In genomic region chr17:9924735-9925191, GRCh38 we compare ENCODE assay signal across 8 cellular contexts. TPM values are rescaled to one million over a fixed set of nuclear protein-coding genes. Genes with fewer than 3 reads are reported as not detected.
DNase-seq lines count a peak whose midpoint lies in the region; ATAC-seq, FAIRE-seq and TF ChIP-seq lines count a peak whose summit lies in the region.

No MANE protein-coding gene starts in this region.

- H2AFZ ChIP-seq in OCI-LY7 (ENCODE audit: low read length) = no peak overlapping the region; the same call in 1 of the 2 replicates

- H3K9me3 Mint-ChIP-seq in stimulated activated naive B cell treated with anti-CD40 and anti-IgM and Interleukin-4, amounts not matched to agents 10 μg/mL and 1 μg/mL and 100 μg/mL, for 72 hours = no peaks in the 10 kb centered on the region

- peaks cover 6 to 15% of the 10 kb centered on the region in 2 donors for H3K4me1 Mint-ChIP-seq in stimulated activated naive B cell treated with anti-CD40 and anti-IgM and Interleukin-4, amounts not matched to agents 10 μg/mL and 1 μg/mL and 100 μg/mL, for 72 hours

- H3K4me2 ChIP-seq in OCI-LY7 (ENCODE audit: low read length) = no peak overlapping the region

- H3K4me3 ChIP-seq in OCI-LY7 (ENCODE audit: low read depth, low read length, poor library complexity, severe bottlenecking) (no peak overlapping the region), breast epithelium (no peak overlapping the region)

- no peaks in the 10 kb centered on the region for H3K27me3 ChIP-seq in breast epithelium

- BruUV-seq in OCI-LY7 (replicated peaks; lab: Mats Ljungman, UMichigan) = no TSS peak

- no peaks in the 10 kb centered on the region for H3K79me2 ChIP-seq in OCI-LY7 (ENCODE audit: insufficient read depth, low read depth, low read length)

- peak; percentile 69 to 81 for ATAC-seq in stimulated activated naive B cell treated with anti-CD40 and anti-IgM and Interleukin-4, amounts not matched to agents 10 μg/mL and 1 μg/mL and 100 μg/mL, for 72 hours (replicated peaks)
- no peak for ATAC-seq in GM18502 (IDR thresholded peaks at IDR 0.05; ENCODE audit: poor library complexity, unreplicated experiment)

- peaks cover 8 to 19% of the 10 kb centered on the region in 2 donors for H3K36me3 Mint-ChIP-seq in stimulated activated naive B cell treated with anti-CD40 and anti-IgM and Interleukin-4, amounts not matched to agents 10 μg/mL and 1 μg/mL and 100 μg/mL, for 72 hours

- CTCF ChIA-PET in OCI-LY7 (lab: Charles Lee; ENCODE audit: unreplicated experiment) = no interaction called here

- H3K27ac ChIP-seq in OCI-LY7 (ENCODE audit: low read depth, low read length, poor library complexity, severe bottlenecking) (no peak overlapping the region), breast epithelium (peak overlapping the region in 1 of 2 donors; percentile 32)

- H3K27ac Mint-ChIP-seq in stimulated activated naive B cell treated with anti-CD40 and anti-IgM and Interleukin-4, amounts not matched to agents 10 μg/mL and 1 μg/mL and 100 μg/mL, for 72 hours = no peak overlapping the region

- no peaks in the 10 kb centered on the region for H3K9me2 ChIP-seq in OCI-LY7 (ENCODE audit: insufficient read depth, low read length)

- no peaks in the 10 kb centered on the region for H4K20me1 ChIP-seq in OCI-LY7 (ENCODE audit: insufficient read depth, low read length)

- H3K4me1 ChIP-seq in OCI-LY7 (ENCODE audit: insufficient read depth, low read length, poor library complexity, severe bottlenecking) (no peaks in the 10 kb centered on the region), breast epithelium (no peaks in the 10 kb centered on the region)

- no peaks in the 10 kb centered on the region for H3K27me3 Mint-ChIP-seq in stimulated activated naive B cell treated with anti-CD40 and anti-IgM and Interleukin-4, amounts not matched to agents 10 μg/mL and 1 μg/mL and 100 μg/mL, for 72 hours

- intact Hi-C loops in OCI-LY7 (cut with micrococcal nuclease; ENCODE audit: unreplicated experiment) = loop anchor here (5.0 kb wide), 2 partner anchors 303 to 688 kb away; no protein-coding TSS in a partner anchor
- intact Hi-C loops in breast epithelium (cut with DNase I; ENCODE audit: low total_unique reads) = no loop called here

- FAIRE-seq in GM12891 (lab: Jason Lieb, UNC) = peak; percentile 90

- H3K4me3 Mint-ChIP-seq in stimulated activated naive B cell treated with anti-CD40 and anti-IgM and Interleukin-4, amounts not matched to agents 10 μg/mL and 1 μg/mL and 100 μg/mL, for 72 hours = no peak overlapping the region

- POLR2A ChIA-PET in OCI-LY7 (lab: Charles Lee) = interaction anchor here (0.6 kb wide), 1 partner anchor 75 kb away, joined by 3 read pairs; no protein-coding TSS in a partner anchor

- DNase-seq in AG09319 (ENCODE audit: extremely low read depth, low read depth) = peak; percentile 34
- peak; percentile 50 for DNase-seq in GM12891 (ENCODE audit: insufficient read length, low spot score)
- peak; percentile 63 for DNase-seq in HT1080 (ENCODE audit: low read depth)
- DNase-seq in OCI-LY7 (ENCODE audit: low spot score) = peak; percentile 80
- DNase-seq in breast epithelium (ENCODE audit: low spot score in 2 of 2) = no peak
- DNase-seq in iris pigment epithelial cell (ENCODE audit: low read depth) = peak; percentile 65
- peak; percentile 11 for DNase-seq in stimulated activated naive B cell treated with anti-CD40 and anti-IgM and Interleukin-4, amounts not matched to agents 10 μg/mL and 1 μg/mL and 100 μg/mL, for 72 hours

- TF ChIP-seq CTCF in AG09319 (IDR thresholded peaks at IDR 0.05; ENCODE audit: low read depth, low read length) (peak; percentile 82), OCI-LY7 (conservative IDR thresholded peaks at IDR 0.05; ENCODE audit: low read length) (peak; percentile 89), breast epithelium (IDR thresholded peaks at IDR 0.05) (peak; percentile 81 to 91 (median 87))

- TF ChIP-seq POLR2A in GM12891 (IDR thresholded peaks at IDR 0.05; ENCODE audit: low read depth, low read length) (no peak), breast epithelium (IDR thresholded peaks at IDR 0.05) (no peak)

- H3K9me3 ChIP-seq in OCI-LY7 (ENCODE audit: low read length) = no peaks in the 10 kb centered on the region
- no peaks in the 10 kb centered on the region for H3K9me3 ChIP-seq in breast epithelium

- no peaks in the 10 kb centered on the region for H3K36me3 ChIP-seq in OCI-LY7 (ENCODE audit: insufficient read depth, low read length)
- H3K36me3 ChIP-seq in breast epithelium = no peaks in the 10 kb centered on the region

TF ChIP-seq in GM12891, 5 proteins besides CTCF, POLR2A, EP300 and RAD21:
- TF ChIP-seq SPI1 (IDR thresholded peaks at IDR 0.05; ENCODE audit: low read depth, low read length) (peak; percentile 61; the same call in 1 of the 2 replicates), POU2F2 (IDR thresholded peaks at IDR 0.05; ENCODE audit: low read depth, low read length) (no peak)

RNA-seq across cellular contexts. Expression of gene RCVRN, which starts 19.7 kb away (rescaled TPM):
- polyA plus RNA-seq in GM12891 (2012; ENCODE audit: low read depth, missing spikeins) = 0.09 TPM
- not detected in 2 replicates for total RNA-seq in HT1080 (2014; rRNA removed; shearing (Covaris generic))
- polyA plus RNA-seq in HT1080 (2015; cell fraction: cytosol; rRNA removed) = not detected in 2 replicates
- polyA plus RNA-seq in HT1080 (2015; cell fraction: nucleus; rRNA removed) = not detected in 2 replicates
- total RNA-seq in OCI-LY7 (2014; rRNA removed; shearing (Covaris generic)) = not detected in 2 replicates
- total RNA-seq in OCI-LY7 (2022) (not detected in 2 replicates), breast epithelium (under 1 TPM; 0.15 to 0.66 (median 0.32) TPM)

Comparison
In these comparisons a context has a peak if more than half of its experiments do, and no peak if none do; other contexts are left out.
1. DNase-seq: peak in AG09319 (single experiment), GM12891 (single experiment), HT1080 (single experiment), OCI-LY7 (single experiment), iris pigment epithelial cell (single experiment) and stimulated activated naive B cell treated with anti-CD40 and anti-IgM and Interleukin-4, amounts not matched to agents 10 μg/mL and 1 μg/mL and 100 μg/mL, for 72 hours (single experiment); none in breast epithelium (0 of 2).
2. Peak in every context shown above with its lines, with median percentiles within 50 percentile points of each other: CTCF ChIP-seq.